In genomic region chr19:43779820-43780219, GRCh38 we compare ENCODE assay signal across 10 cellular contexts. TPM values are rescaled to one million over a fixed set of nuclear protein-coding genes. Genes with fewer than 3 reads are reported as not detected.
A peak's percentile ranks its signal among the peaks of the same experiment; 100 is the strongest.
DNase-seq lines count a peak whose midpoint lies in the region; ATAC-seq and TF ChIP-seq lines count a peak whose summit lies in the region.
"Had no signal": no experiment of that assay in that cellular context is flagged by ENCODE, and none has a peak within 500 bp of the region (broad histone marks: within the 10 kb centered on the region; RNA-seq: fewer than 3 reads in every experiment).

No MANE protein-coding gene starts in this region.

- CTCF ChIA-PET in activated CD4-positive, alpha-beta T cell treated with anti-CD3 and anti-CD28 coated beads for 36 hours (lab: Charles Lee), result interaction anchor here (0.6 to 1.7 kb wide), 5 partner anchors 8 to 111 kb away, joined by 3 to 9 read pairs (median 4); partner anchors contain the start of gene SMG9

- no peak for ATAC-seq in activated CD4-positive, alpha-beta T cell treated with anti-CD3 and anti-CD28 coated beads for 36 hours
- ATAC-seq in GM19023 (IDR thresholded peaks at IDR 0.05; ENCODE audit: unreplicated experiment) (no peak), omental fat pad (ENCODE audit: low FRiP score) (no peak)

- no peaks in the 10 kb centered on the region for H3K36me3 ChIP-seq in suprapubic skin
- H3K36me3 ChIP-seq in left ventricle myocardium inferior, result no peaks in the 10 kb centered on the region

- TF ChIP-seq POLR2A in suprapubic skin (IDR thresholded peaks at IDR 0.05), result no peak

- no peak for TF ChIP-seq EP300 in suprapubic skin (IDR thresholded peaks at IDR 0.05)

- peak overlapping the region; percentile 34 for H3K4me3 ChIP-seq in suprapubic skin
- H3K4me3 ChIP-seq in left ventricle myocardium inferior, result no peak overlapping the region
- H3K4me3 ChIP-seq: smooth muscle cell had no signal

- H3K27ac Mint-ChIP-seq in activated CD4-positive, alpha-beta T cell treated with anti-CD3 and anti-CD28 coated beads for 36 hours, result peak overlapping the region; percentile 94
- H3K27ac Mint-ChIP-seq in chondrocyte (ENCODE audit: unreplicated experiment), result no peak overlapping the region

- POLR2A ChIA-PET in activated CD4-positive, alpha-beta T cell treated with anti-CD3 and anti-CD28 coated beads for 36 hours (lab: Charles Lee), result interaction anchor here (2.4 kb wide), 1 partner anchor 25 kb away, joined by 19 read pairs; the partner anchor contains the start of gene SMG9

- 52% methylated on average over 3 of the region's 3 CpGs for WGBS in suprapubic skin

- H3K36me3 Mint-ChIP-seq in activated CD4-positive, alpha-beta T cell treated with anti-CD3 and anti-CD28 coated beads for 36 hours (ENCODE audit: low read depth), result peaks cover 48% of the 10 kb centered on the region
- H3K36me3 Mint-ChIP-seq in chondrocyte (ENCODE audit: low read depth), result no peaks in the 10 kb centered on the region

- H3K9me3 Mint-ChIP-seq in activated CD4-positive, alpha-beta T cell treated with anti-CD3 and anti-CD28 coated beads for 36 hours (ENCODE audit: low read depth), result no peaks in the 10 kb centered on the region
- no peaks in the 10 kb centered on the region for H3K9me3 Mint-ChIP-seq in chondrocyte (ENCODE audit: low read depth)

- H3K27ac ChIP-seq in suprapubic skin (peak overlapping the region; percentile 72), left ventricle myocardium inferior (replicated peaks) (no peak overlapping the region)

- no peaks in the 10 kb centered on the region for H3K9me3 ChIP-seq in suprapubic skin
- H3K9me3 ChIP-seq in left ventricle myocardium inferior (replicated peaks), result no peaks in the 10 kb centered on the region

- H3K27me3 Mint-ChIP-seq in activated CD4-positive, alpha-beta T cell treated with anti-CD3 and anti-CD28 coated beads for 36 hours, result no peaks in the 10 kb centered on the region
- H3K27me3 Mint-ChIP-seq in chondrocyte (ENCODE audit: low read depth), result peaks cover 4% of the 10 kb centered on the region

- H3K27me3 ChIP-seq in suprapubic skin, result no peaks in the 10 kb centered on the region
- H3K27me3 ChIP-seq in left ventricle myocardium inferior (ENCODE audit: low read depth), result peaks cover 75% of the 10 kb centered on the region

- intact Hi-C loops in activated CD4-positive, alpha-beta T cell treated with anti-CD3 and anti-CD28 coated beads for 36 hours (cut with DNase I, micrococcal nuclease), result loop anchor here (2.0 to 10.0 kb wide), 5 partner anchors 75 to 345 kb away; partner anchors contain the start of gene ETHE1 (in 2 of the 2)
- intact Hi-C loops in left ventricle myocardium inferior (cut with micrococcal nuclease), result loop anchor here (5.0 kb wide), 1 partner anchor 33 kb away; no protein-coding TSS in a partner anchor

- H3K4me3 Mint-ChIP-seq in activated CD4-positive, alpha-beta T cell treated with anti-CD3 and anti-CD28 coated beads for 36 hours, result peak overlapping the region; percentile 78
- no peak overlapping the region for H3K4me3 Mint-ChIP-seq in chondrocyte (ENCODE audit: unreplicated experiment)

- peak; percentile 39 for DNase-seq in activated CD4-positive, alpha-beta T cell treated with anti-CD3 and anti-CD28 coated beads for 36 hours
- DNase-seq in activated CD4-positive, alpha-beta T cell treated with anti-CD3 and anti-CD28 coated beads for 4 hours, result no peak
- DNase-seq in OCI-M1 (lab: John Stamatoyannopoulos, UW) (peak; percentile 82), chondrocyte (ENCODE audit: low spot score) (no peak), suprapubic skin (ENCODE audit: low spot score in 2 of 2) (no peak), left ventricle myocardium inferior (no peak), omental fat pad (ENCODE audit: low spot score) (no peak)
- DNase-seq: NCI-H1417 had no signal

- H3K4me1 Mint-ChIP-seq in activated CD4-positive, alpha-beta T cell treated with anti-CD3 and anti-CD28 coated beads for 36 hours, result peaks cover 77% of the 10 kb centered on the region
- H3K4me1 Mint-ChIP-seq in chondrocyte (ENCODE audit: low read depth), result peaks cover 52% of the 10 kb centered on the region

- H3K4me1 ChIP-seq in suprapubic skin (peaks cover 65% of the 10 kb centered on the region), left ventricle myocardium inferior (peaks cover 14% of the 10 kb centered on the region)

- peak; percentile 11 for TF ChIP-seq CTCF in chondrocyte (IDR thresholded peaks at IDR 0.05)
- no peak for TF ChIP-seq CTCF in suprapubic skin (IDR thresholded peaks at IDR 0.05)
- no peak for TF ChIP-seq CTCF in left ventricle myocardium inferior (IDR thresholded peaks at IDR 0.05; ENCODE audit: borderline replicate concordance)
- TF ChIP-seq CTCF in omental fat pad (IDR thresholded peaks at IDR 0.05), result no peak

RNA-seq across cellular contexts. Expression of gene KCNN4, which starts 1.0 kb away (rescaled TPM):
- total RNA-seq in activated CD4-positive, alpha-beta T cell treated with anti-CD3 and anti-CD28 coated beads for 36 hours, result 100 to 1,000 TPM; 103 to 110 TPM
- 2.3 to 3.3 TPM (median 2.9 TPM) in 3 replicates for total RNA-seq in chondrocyte
- total RNA-seq in suprapubic skin, result 10 to 100 TPM; 26.4 to 77.9 (median 48.2) TPM
- total RNA-seq in left ventricle myocardium inferior, result 0.38 TPM
- 10 to 100 TPM in 1 of 4 donors, 1 to 10 TPM in 2, under 1 TPM in 1; 0.74 to 19.1 (median 2.6) TPM for total RNA-seq in omental fat pad

RNA-seq across cellular contexts. Expression of gene LYPD5, which starts 22.4 kb away (rescaled TPM):
- 1 to 10 TPM in 1 of 2 experiments, under 1 TPM in 1; 0.86 to 1.2 TPM for total RNA-seq in activated CD4-positive, alpha-beta T cell treated with anti-CD3 and anti-CD28 coated beads for 36 hours
- not detected in 3 replicates for total RNA-seq in chondrocyte
- total RNA-seq in suprapubic skin, result 100 to 1,000 TPM in 1 of 4 donors, 10 to 100 TPM in 3; 48.5 to 114 (median 98.5) TPM
- total RNA-seq in left ventricle myocardium inferior, result 1.3 TPM
- 10 to 100 TPM in 1 of 4 donors, 1 to 10 TPM in 2, under 1 TPM in 1; 0.95 to 15.0 (median 2.4) TPM for total RNA-seq in omental fat pad

RNA-seq across cellular contexts. Expression of gene SMG9, which starts 25.1 kb away (rescaled TPM):
- 10 to 100 TPM; 64.4 to 65.2 TPM for total RNA-seq in activated CD4-positive, alpha-beta T cell treated with anti-CD3 and anti-CD28 coated beads for 36 hours
- total RNA-seq in chondrocyte, result 46.9 to 55.4 TPM (median 47.2 TPM) in 3 replicates
- 10 to 100 TPM; 21.5 to 44.4 (median 30.1) TPM for total RNA-seq in suprapubic skin
- 18.9 TPM for total RNA-seq in left ventricle myocardium inferior
- total RNA-seq in omental fat pad, result 10 to 100 TPM; 13.7 to 22.8 (median 15.5) TPM

RNA-seq across cellular contexts. Expression of gene ZNF283, which starts 47.3 kb away (rescaled TPM):
- 1 to 10 TPM; 5.4 to 6.8 TPM for total RNA-seq in activated CD4-positive, alpha-beta T cell treated with anti-CD3 and anti-CD28 coated beads for 36 hours
- total RNA-seq in chondrocyte (7.6 to 12.8 TPM (median 8.4 TPM) in 3 replicates), suprapubic skin (10 to 100 TPM in 2 of 4 donors, 1 to 10 TPM in 2; 4.7 to 26.4 (median 10.0) TPM), left ventricle myocardium inferior (14.7 TPM), omental fat pad (10 to 100 TPM in 1 of 4 donors, 1 to 10 TPM in 3; 4.8 to 20.5 (median 7.3) TPM)

Comparison
In these comparisons a context has a peak if more than half of its experiments do, and no peak if none do; other contexts are left out.
1. DNase-seq: peak in activated CD4-positive, alpha-beta T cell treated with anti-CD3 and anti-CD28 coated beads for 36 hours (single experiment) and OCI-M1 (single experiment); none in activated CD4-positive, alpha-beta T cell treated with anti-CD3 and anti-CD28 coated beads for 4 hours (0 of 2), chondrocyte (single experiment), suprapubic skin (0 of 2), left ventricle myocardium inferior (single experiment) and omental fat pad (single experiment).